Comparison of ENCODE assay signal across 1 cellular context in genomic region chr15:51970981-51971352, GRCh38.
TF ChIP-seq lines count a peak whose summit lies in the region.

No MANE protein-coding gene starts in this region.

TF ChIP-seq in IMR-90, 13 proteins besides CTCF, POLR2A, EP300 and RAD21 (continued from another document):
- no peak for TF ChIP-seq ELK1 (IDR thresholded peaks at IDR 0.05; ENCODE audit: borderline replicate concordance, low read depth, low read length)
- TF ChIP-seq MAFK (IDR thresholded peaks at IDR 0.05; ENCODE audit: low read depth, low read length): no peak
- no peak for TF ChIP-seq NFE2L2 (IDR thresholded peaks at IDR 0.05; ENCODE audit: low read depth, low read length)
- TF ChIP-seq CEBPB (IDR thresholded peaks at IDR 0.05; ENCODE audit: low read depth, low read length): no peak
- TF ChIP-seq, protein P1, sequence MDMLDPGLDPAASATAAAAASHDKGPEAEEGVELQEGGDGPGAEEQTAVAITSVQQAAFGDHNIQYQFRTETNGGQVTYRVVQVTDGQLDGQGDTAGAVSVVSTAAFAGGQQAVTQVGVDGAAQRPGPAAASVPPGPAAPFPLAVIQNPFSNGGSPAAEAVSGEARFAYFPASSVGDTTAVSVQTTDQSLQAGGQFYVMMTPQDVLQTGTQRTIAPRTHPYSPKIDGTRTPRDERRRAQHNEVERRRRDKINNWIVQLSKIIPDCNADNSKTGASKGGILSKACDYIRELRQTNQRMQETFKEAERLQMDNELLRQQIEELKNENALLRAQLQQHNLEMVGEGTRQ (IDR thresholded peaks at IDR 0.05; ENCODE audit: low read depth, low read length): no peak
- TF ChIP-seq CHD1 (IDR thresholded peaks at IDR 0.05; ENCODE audit: low read depth, low read length): no peak
- no peak for TF ChIP-seq MAZ (IDR thresholded peaks at IDR 0.05; ENCODE audit: borderline replicate concordance, low read depth, low read length)
- TF ChIP-seq RFX5 (IDR thresholded peaks at IDR 0.05; ENCODE audit: low read depth, low read length): no peak
- no peak for TF ChIP-seq FOS (IDR thresholded peaks at IDR 0.05; ENCODE audit: low read depth, low read length)
